ENCODE assay signal across 7 cellular contexts in genomic region chr19:461664-462551, GRCh38. TPM values are rescaled to one million over a fixed set of nuclear protein-coding genes. Genes with fewer than 3 reads are reported as not detected.
DNase-seq lines count a peak whose midpoint lies in the region; ATAC-seq lines count a peak whose summit lies in the region.
"Had no signal": no experiment of that assay in that cellular context is flagged by ENCODE, and none has a peak within 500 bp of the region (broad histone marks: within the 10 kb centered on the region; RNA-seq: fewer than 3 reads in every experiment).

No MANE protein-coding gene starts in this region.

- H3K27me3 ChIP-seq in adipocyte (replicated peaks; ENCODE audit: control insufficient read depth, insufficient read depth, low read length) (peaks cover 7% of the 10 kb centered on the region), muscle layer of colon (ENCODE audit: control insufficient read depth in 1 of 2, insufficient read depth in 2 of 2, low read length in 2 of 2) (no peaks in the 10 kb centered on the region)

- ATAC-seq in GM21423 (IDR thresholded peaks at IDR 0.05; ENCODE audit: unreplicated experiment): no peak

- no peaks in the 10 kb centered on the region for H3K9me3 ChIP-seq in adipocyte (ENCODE audit: control insufficient read depth, low read length)
- no peaks in the 10 kb centered on the region for H3K9me3 ChIP-seq in muscle layer of colon (ENCODE audit: low read length)

- H3K36me3 ChIP-seq in adipocyte (ENCODE audit: control insufficient read depth, insufficient read depth, low read length, severe bottlenecking) (no peaks in the 10 kb centered on the region), muscle layer of colon (ENCODE audit: insufficient read depth, low read length) (no peaks in the 10 kb centered on the region)

- peak overlapping the region; percentile 58 for H3K27ac ChIP-seq in muscle layer of colon (ENCODE audit: low read depth, low read length)

- DNase-seq in NCI-H128 (lab: John Stamatoyannopoulos, UW; ENCODE audit: unreplicated experiment) (peak; percentile 44), adipocyte (ENCODE audit: low read depth) (peak; percentile 25), HPDE6-E6E7 (ENCODE audit: extremely low spot score) (no peak), dermis blood vessel endothelial cell (no peak)

- H3K4me3 ChIP-seq in adipocyte (ENCODE audit: low read length): no peak overlapping the region
- H3K4me3 ChIP-seq in muscle layer of colon (ENCODE audit: low read depth in 1 of 2, low read length in 2 of 2): peak overlapping the region in 1 of 2 donors; percentile 42

- H3K9ac ChIP-seq in adipocyte (ENCODE audit: low read length) (no peak overlapping the region), muscle layer of colon (ENCODE audit: low read length) (no peak overlapping the region)

- H3K4me1 ChIP-seq in adipocyte (ENCODE audit: control insufficient read depth, insufficient read depth, low read length) (no peaks in the 10 kb centered on the region), muscle layer of colon (ENCODE audit: insufficient read depth, low read length) (peaks cover 7% of the 10 kb centered on the region)

RNA-seq across cellular contexts. Expression of gene SHC2, which starts 1.1 kb away (rescaled TPM):
- total RNA-seq in dermis blood vessel endothelial cell: 8.3 and 11.3 TPM in 2 replicates

RNA-seq across cellular contexts. Expression of gene MADCAM1, which starts 34.4 kb away (rescaled TPM):
- total RNA-seq in dermis blood vessel endothelial cell: 0.09 and 0.34 TPM in 2 replicates
- total RNA-seq: HT1080 had no signal

RNA-seq across cellular contexts. Expression of gene TPGS1, which starts 45.4 kb away (rescaled TPM):
- total RNA-seq in dermis blood vessel endothelial cell: 35.6 and 74.0 TPM in 2 replicates

RNA-seq across cellular contexts. Expression of gene C2CD4C, which starts 53.0 kb away (rescaled TPM):
- total RNA-seq in dermis blood vessel endothelial cell: 1.9 and 5.9 TPM in 2 replicates

Comparison
In these comparisons a context has a peak if more than half of its experiments do, and no peak if none do; other contexts are left out.
1. DNase-seq: peak in NCI-H128 (single experiment) and adipocyte (single experiment); none in HPDE6-E6E7 (single experiment) and dermis blood vessel endothelial cell (single experiment).